ENCODE assay signal across 18 cellular contexts in genomic region chr2:169546756-169547155, GRCh38. TPM values are rescaled to one million over a fixed set of nuclear protein-coding genes. Genes with fewer than 3 reads are reported as not detected.
DNase-seq lines count a peak whose midpoint lies in the region; ATAC-seq lines count a peak whose summit lies in the region.
"Had no signal": no experiment of that assay in that cellular context is flagged by ENCODE, and none has a peak within 500 bp of the region (broad histone marks: within the 10 kb centered on the region; RNA-seq: fewer than 3 reads in every experiment).

No MANE protein-coding gene starts in this region.

- peaks cover 4 to 17% of the 10 kb centered on the region in 2 donors for H3K36me3 Mint-ChIP-seq in activated T-cell treated with anti-CD3 and anti-CD28 coated beads, Interleukin-2, amount 50 U/mL, for 72 hours (ENCODE audit: insufficient read depth in 2 of 2)
- peaks cover 15% of the 10 kb centered on the region for H3K36me3 Mint-ChIP-seq in activated naive CD8-positive, alpha-beta T cell treated with anti-CD3 and anti-CD28 coated beads for 36 hours
- H3K36me3 Mint-ChIP-seq in activated naive CD8-positive, alpha-beta T cell treated with anti-CD3 and anti-CD28 coated beads, Interleukin-2, amount 50 U/mL, for 24 hours (ENCODE audit: low read depth) = peaks cover 33% of the 10 kb centered on the region
- peaks cover 20 to 34% of the 10 kb centered on the region in 2 donors for H3K36me3 Mint-ChIP-seq in stimulated activated naive B cell treated with anti-CD40 and anti-IgM and Interleukin-4, amounts not matched to agents 10 μg/mL and 1 μg/mL and 100 μg/mL, for 72 hours

- peak; percentile 29 to 41 for ATAC-seq in activated T-cell treated with anti-CD3 and anti-CD28 coated beads, Interleukin-2, amount 50 U/mL, for 72 hours (replicated peaks in 1 of 2)
- no peak for ATAC-seq in activated naive CD8-positive, alpha-beta T cell treated with anti-CD3 and anti-CD28 coated beads, Interleukin-2, amount 50 U/mL, for 24 hours
- ATAC-seq in stimulated activated naive CD8-positive, alpha-beta T cell treated with anti-CD3 and anti-CD28 coated beads, Interleukin-15, Interleukin-2, amounts not matched to agents 100 U/mL and 50 U/mL, for 24 hours = peak; percentile 46
- peak; percentile 53 for ATAC-seq in stimulated activated naive CD8-positive, alpha-beta T cell treated with anti-CD3 and anti-CD28 coated beads, Interleukin-15, amount 100 ng/mL, for 72 hours
- no peak for ATAC-seq in stimulated activated naive B cell treated with anti-CD40 and anti-IgM and Interleukin-4, amounts not matched to agents 10 μg/mL and 1 μg/mL and 100 μg/mL, for 72 hours (replicated peaks)
- ATAC-seq: A549; CD8-positive, alpha-beta T cell had no signal

- H3K27me3 Mint-ChIP-seq in activated T-cell treated with anti-CD3 and anti-CD28 coated beads, Interleukin-2, amount 50 U/mL, for 72 hours (ENCODE audit: low read depth) = no peaks in the 10 kb centered on the region
- no peaks in the 10 kb centered on the region for H3K27me3 Mint-ChIP-seq in activated naive CD8-positive, alpha-beta T cell treated with anti-CD3 and anti-CD28 coated beads for 36 hours
- H3K27me3 Mint-ChIP-seq in activated naive CD8-positive, alpha-beta T cell treated with anti-CD3 and anti-CD28 coated beads, Interleukin-2, amount 50 U/mL, for 24 hours = no peaks in the 10 kb centered on the region
- H3K27me3 Mint-ChIP-seq in stimulated activated naive CD8-positive, alpha-beta T cell treated with anti-CD3 and anti-CD28 coated beads, Interleukin-15, amount 100 ng/mL, for 72 hours = no peaks in the 10 kb centered on the region
- H3K27me3 Mint-ChIP-seq in stimulated activated naive B cell treated with anti-CD40 and anti-IgM and Interleukin-4, amounts not matched to agents 10 μg/mL and 1 μg/mL and 100 μg/mL, for 72 hours = no peaks in the 10 kb centered on the region
- H3K27me3 Mint-ChIP-seq: B cell; CD4-positive, alpha-beta T cell had no signal

- no peak for DNase-seq in activated T-cell treated with anti-CD3 and anti-CD28 coated beads, Interleukin-2, amount 50 U/mL, for 72 hours
- DNase-seq in activated T-cell treated with anti-CD3 and anti-CD28 coated beads, Interleukin-2, amount 50 U/mL, for 48 hours = no peak
- peak; percentile 6 for DNase-seq in activated naive CD8-positive, alpha-beta T cell treated with anti-CD3 and anti-CD28 coated beads for 36 hours
- DNase-seq in activated naive CD8-positive, alpha-beta T cell treated with anti-CD3 and anti-CD28 coated beads, Interleukin-2, amount 50 U/mL, for 24 hours = no peak
- DNase-seq in stimulated activated naive CD8-positive, alpha-beta T cell treated with anti-CD3 and anti-CD28 coated beads, Interleukin-15, Interleukin-2, amounts not matched to agents 100 U/mL and 50 U/mL, for 24 hours = no peak
- DNase-seq in stimulated activated naive CD8-positive, alpha-beta T cell treated with anti-CD3 and anti-CD28 coated beads, Interleukin-15, amount 100 ng/mL, for 72 hours = peak; percentile 7 to 12
- DNase-seq in stimulated activated naive B cell treated with anti-CD40 and anti-IgM and Interleukin-4, amounts not matched to agents 10 μg/mL and 1 μg/mL and 100 μg/mL, for 72 hours = no peak
- DNase-seq in cortex of kidney (lab: John Stamatoyannopoulos, UW) = no peak
- DNase-seq: AML-193; Caco-2; Calu3; CD4-positive, alpha-beta T cell; CD8-positive, alpha-beta T cell; DMS79 treated with DMSO at 0.1 percent for 48 hours; GF-D8 had no signal

- H3K9me3 Mint-ChIP-seq in activated T-cell treated with anti-CD3 and anti-CD28 coated beads, Interleukin-2, amount 50 U/mL, for 72 hours = no peaks in the 10 kb centered on the region
- H3K9me3 Mint-ChIP-seq in activated naive CD8-positive, alpha-beta T cell treated with anti-CD3 and anti-CD28 coated beads for 36 hours = no peaks in the 10 kb centered on the region
- H3K9me3 Mint-ChIP-seq in activated naive CD8-positive, alpha-beta T cell treated with anti-CD3 and anti-CD28 coated beads, Interleukin-2, amount 50 U/mL, for 24 hours = no peaks in the 10 kb centered on the region
- H3K9me3 Mint-ChIP-seq in stimulated activated naive CD8-positive, alpha-beta T cell treated with anti-CD3 and anti-CD28 coated beads, Interleukin-15, amount 100 ng/mL, for 72 hours = no peaks in the 10 kb centered on the region
- no peaks in the 10 kb centered on the region for H3K9me3 Mint-ChIP-seq in stimulated activated naive B cell treated with anti-CD40 and anti-IgM and Interleukin-4, amounts not matched to agents 10 μg/mL and 1 μg/mL and 100 μg/mL, for 72 hours
- H3K9me3 Mint-ChIP-seq: CD4-positive, alpha-beta T cell; CD8-positive, alpha-beta T cell had no signal

- H3K4me3 Mint-ChIP-seq in activated T-cell treated with anti-CD3 and anti-CD28 coated beads, Interleukin-2, amount 50 U/mL, for 72 hours = no peak overlapping the region
- H3K4me3 Mint-ChIP-seq in activated naive CD8-positive, alpha-beta T cell treated with anti-CD3 and anti-CD28 coated beads for 36 hours = no peak overlapping the region
- no peak overlapping the region for H3K4me3 Mint-ChIP-seq in activated naive CD8-positive, alpha-beta T cell treated with anti-CD3 and anti-CD28 coated beads, Interleukin-2, amount 50 U/mL, for 24 hours
- no peak overlapping the region for H3K4me3 Mint-ChIP-seq in stimulated activated naive CD8-positive, alpha-beta T cell treated with anti-CD3 and anti-CD28 coated beads, Interleukin-15, amount 100 ng/mL, for 72 hours
- no peak overlapping the region for H3K4me3 Mint-ChIP-seq in stimulated activated naive B cell treated with anti-CD40 and anti-IgM and Interleukin-4, amounts not matched to agents 10 μg/mL and 1 μg/mL and 100 μg/mL, for 72 hours
- H3K4me3 Mint-ChIP-seq: B cell; CD4-positive, alpha-beta T cell; CD8-positive, alpha-beta T cell had no signal

- H3K4me1 Mint-ChIP-seq in activated T-cell treated with anti-CD3 and anti-CD28 coated beads, Interleukin-2, amount 50 U/mL, for 72 hours (ENCODE audit: low read depth) = no peaks in the 10 kb centered on the region
- H3K4me1 Mint-ChIP-seq in activated naive CD8-positive, alpha-beta T cell treated with anti-CD3 and anti-CD28 coated beads for 36 hours = peaks cover 12% of the 10 kb centered on the region
- H3K4me1 Mint-ChIP-seq in activated naive CD8-positive, alpha-beta T cell treated with anti-CD3 and anti-CD28 coated beads, Interleukin-2, amount 50 U/mL, for 24 hours = peaks cover 11% of the 10 kb centered on the region
- peaks cover 10% of the 10 kb centered on the region for H3K4me1 Mint-ChIP-seq in stimulated activated naive CD8-positive, alpha-beta T cell treated with anti-CD3 and anti-CD28 coated beads, Interleukin-15, amount 100 ng/mL, for 72 hours
- H3K4me1 Mint-ChIP-seq in stimulated activated naive B cell treated with anti-CD40 and anti-IgM and Interleukin-4, amounts not matched to agents 10 μg/mL and 1 μg/mL and 100 μg/mL, for 72 hours = no peaks in the 10 kb centered on the region
- H3K4me1 Mint-ChIP-seq: B cell had no signal

- H3K27ac Mint-ChIP-seq in activated T-cell treated with anti-CD3 and anti-CD28 coated beads, Interleukin-2, amount 50 U/mL, for 72 hours = peak overlapping the region; percentile 63
- H3K27ac Mint-ChIP-seq in activated naive CD8-positive, alpha-beta T cell treated with anti-CD3 and anti-CD28 coated beads for 36 hours = no peak overlapping the region
- no peak overlapping the region for H3K27ac Mint-ChIP-seq in activated naive CD8-positive, alpha-beta T cell treated with anti-CD3 and anti-CD28 coated beads, Interleukin-2, amount 50 U/mL, for 24 hours
- no peak overlapping the region for H3K27ac Mint-ChIP-seq in stimulated activated naive CD8-positive, alpha-beta T cell treated with anti-CD3 and anti-CD28 coated beads, Interleukin-15, amount 100 ng/mL, for 72 hours
- no peak overlapping the region for H3K27ac Mint-ChIP-seq in stimulated activated naive B cell treated with anti-CD40 and anti-IgM and Interleukin-4, amounts not matched to agents 10 μg/mL and 1 μg/mL and 100 μg/mL, for 72 hours
- H3K27ac Mint-ChIP-seq: B cell; CD4-positive, alpha-beta T cell; CD8-positive, alpha-beta T cell had no signal

RNA-seq across cellular contexts. Expression of gene FASTKD1, which starts 26.9 kb away (rescaled TPM):
- 10 to 100 TPM; 40.4 to 46.3 TPM for total RNA-seq in activated T-cell treated with anti-CD3 and anti-CD28 coated beads, Interleukin-2, amount 50 U/mL, for 72 hours
- total RNA-seq in activated naive CD8-positive, alpha-beta T cell treated with anti-CD3 and anti-CD28 coated beads for 36 hours = 10 to 100 TPM; 57.5 to 58.2 TPM

RNA-seq across cellular contexts. Expression of gene KLHL41, which starts 37.3 kb away (rescaled TPM):
- total RNA-seq in activated T-cell treated with anti-CD3 and anti-CD28 coated beads, Interleukin-2, amount 50 U/mL, for 72 hours = under 1 TPM; 0.09 to 0.34 TPM
- under 1 TPM; 0.14 to 0.20 TPM for total RNA-seq in activated naive CD8-positive, alpha-beta T cell treated with anti-CD3 and anti-CD28 coated beads for 36 hours
- total RNA-seq: A172; Caco-2; CD4-positive, alpha-beta T cell; CD8-positive, alpha-beta T cell had no signal

RNA-seq across cellular contexts. Expression of gene PPIG, which starts 37.4 kb away (rescaled TPM):
- 10 to 100 TPM; 67.4 to 80.0 TPM for total RNA-seq in activated T-cell treated with anti-CD3 and anti-CD28 coated beads, Interleukin-2, amount 50 U/mL, for 72 hours
- total RNA-seq in activated naive CD8-positive, alpha-beta T cell treated with anti-CD3 and anti-CD28 coated beads for 36 hours = 10 to 100 TPM; 67.3 to 72.6 TPM

Comparison
In these comparisons a context has a peak if more than half of its experiments do, and no peak if none do; other contexts are left out.
1. DNase-seq: peak in activated naive CD8-positive, alpha-beta T cell treated with anti-CD3 and anti-CD28 coated beads for 36 hours (single experiment) and stimulated activated naive CD8-positive, alpha-beta T cell treated with anti-CD3 and anti-CD28 coated beads, Interleukin-15, amount 100 ng/mL, for 72 hours (2 of 2); none in activated T-cell treated with anti-CD3 and anti-CD28 coated beads, Interleukin-2, amount 50 U/mL, for 72 hours (0 of 2), activated T-cell treated with anti-CD3 and anti-CD28 coated beads, Interleukin-2, amount 50 U/mL, for 48 hours (0 of 2), activated naive CD8-positive, alpha-beta T cell treated with anti-CD3 and anti-CD28 coated beads, Interleukin-2, amount 50 U/mL, for 24 hours (single experiment), stimulated activated naive CD8-positive, alpha-beta T cell treated with anti-CD3 and anti-CD28 coated beads, Interleukin-15, Interleukin-2, amounts not matched to agents 100 U/mL and 50 U/mL, for 24 hours (single experiment), stimulated activated naive B cell treated with anti-CD40 and anti-IgM and Interleukin-4, amounts not matched to agents 10 μg/mL and 1 μg/mL and 100 μg/mL, for 72 hours (single experiment) and cortex of kidney (single experiment).
2. ATAC-seq: peak in activated T-cell treated with anti-CD3 and anti-CD28 coated beads, Interleukin-2, amount 50 U/mL, for 72 hours (2 of 2), stimulated activated naive CD8-positive, alpha-beta T cell treated with anti-CD3 and anti-CD28 coated beads, Interleukin-15, Interleukin-2, amounts not matched to agents 100 U/mL and 50 U/mL, for 24 hours (single experiment) and stimulated activated naive CD8-positive, alpha-beta T cell treated with anti-CD3 and anti-CD28 coated beads, Interleukin-15, amount 100 ng/mL, for 72 hours (single experiment); none in activated naive CD8-positive, alpha-beta T cell treated with anti-CD3 and anti-CD28 coated beads, Interleukin-2, amount 50 U/mL, for 24 hours (single experiment) and stimulated activated naive B cell treated with anti-CD40 and anti-IgM and Interleukin-4, amounts not matched to agents 10 μg/mL and 1 μg/mL and 100 μg/mL, for 72 hours (0 of 2).